Comparison of ENCODE assay signal across 8 cellular contexts in genomic region chr14:61476737-61477410, GRCh38.
DNase-seq lines count a peak whose midpoint lies in the region; ATAC-seq and TF ChIP-seq lines count a peak whose summit lies in the region.

No MANE protein-coding gene starts in this region.

- H3K36me3 ChIP-seq in tibial nerve: no peaks in the 10 kb centered on the region
- H3K36me3 ChIP-seq in SJCRH30: no peaks in the 10 kb centered on the region

- TF ChIP-seq POLR2A in tibial nerve (IDR thresholded peaks at IDR 0.05): peak in 1 of 2 donors; percentile 22

- H3K27me3 ChIP-seq in tibial nerve (no peaks in the 10 kb centered on the region), SJCRH30 (no peaks in the 10 kb centered on the region)

- TF ChIP-seq CTCF in AG04449 (IDR thresholded peaks at IDR 0.05; ENCODE audit: insufficient read depth, low read length, missing control alignments): no peak
- no peak for TF ChIP-seq CTCF in VCaP (conservative IDR thresholded peaks at IDR 0.05)
- no peak for TF ChIP-seq CTCF in tibial nerve (IDR thresholded peaks at IDR 0.05)

- H3K27ac Mint-ChIP-seq in dendritic cell treated with granulocyte-macrophage colony-stimulating factor and Interleukin-4, amounts not matched to agents 40 ng/mL and 50 ng/mL, for 4 days: peak overlapping the region; percentile 79

- peak overlapping the region; percentile 37 for H3K4me3 Mint-ChIP-seq in dendritic cell treated with granulocyte-macrophage colony-stimulating factor and Interleukin-4, amounts not matched to agents 40 ng/mL and 50 ng/mL, for 4 days

- no peaks in the 10 kb centered on the region for H3K9me3 ChIP-seq in tibial nerve
- H3K9me3 ChIP-seq in SJCRH30 (replicated peaks): no peaks in the 10 kb centered on the region

- ATAC-seq in HG03354 (IDR thresholded peaks at IDR 0.05; ENCODE audit: poor library complexity, severe bottlenecking, unreplicated experiment): peak; percentile 35

- intact Hi-C loops in dendritic cell treated with granulocyte-macrophage colony-stimulating factor and Interleukin-4, amounts not matched to agents 40 ng/mL and 50 ng/mL, for 4 days (cut with micrococcal nuclease): loop anchor here (5.0 kb wide), 2 partner anchors 50 to 75 kb away; no protein-coding TSS in a partner anchor

- POLR2A ChIA-PET in AG04449 (lab: Yijun Ruan, JAX): no interaction called here

- no peaks in the 10 kb centered on the region for H3K9me3 Mint-ChIP-seq in dendritic cell treated with granulocyte-macrophage colony-stimulating factor and Interleukin-4, amounts not matched to agents 40 ng/mL and 50 ng/mL, for 4 days

- peaks cover 0 to 54% (median 40%) of the 10 kb centered on the region in 4 donors for H3K4me1 ChIP-seq in tibial nerve
- peaks cover 7% of the 10 kb centered on the region for H3K4me1 ChIP-seq in SJCRH30

- no peaks in the 10 kb centered on the region for H3K27me3 Mint-ChIP-seq in dendritic cell treated with granulocyte-macrophage colony-stimulating factor and Interleukin-4, amounts not matched to agents 40 ng/mL and 50 ng/mL, for 4 days

- DNase-seq in AG04449 (ENCODE audit: low read depth, low spot score) (peak; percentile 73), mucosa of gallbladder (ENCODE audit: low spot score) (peak; percentile 82), tibial nerve (ENCODE audit: low spot score in 2 of 2) (peak in 1 of 2 donors; percentile 82), iPS-NIHi7 (ENCODE audit: extremely low spot score) (no peak), SJCRH30 (no peak)

- CTCF ChIA-PET in AG04449 (lab: Yijun Ruan, JAX): interaction anchor here (0.6 to 8.5 kb wide), 23 partner anchors 7 to 361 kb away, joined by 3 to 108 read pairs (median 7); no protein-coding TSS in a partner anchor

- H3K27ac ChIP-seq in VCaP (peak overlapping the region; percentile 7; the same call in 1 of the 2 replicates), tibial nerve (peak overlapping the region; percentile 64 to 92 (median 88)), SJCRH30 (no peak overlapping the region)

- H3K4me3 ChIP-seq in AG04449 (ENCODE audit: low read depth, low read length) (no peak overlapping the region), tibial nerve (peak overlapping the region in 1 of 4 donors; percentile 13), SJCRH30 (no peak overlapping the region)

- no peaks in the 10 kb centered on the region for H3K36me3 Mint-ChIP-seq in dendritic cell treated with granulocyte-macrophage colony-stimulating factor and Interleukin-4, amounts not matched to agents 40 ng/mL and 50 ng/mL, for 4 days (ENCODE audit: low read depth)

- 6 to 8% methylated on average over 6 of the region's 6 CpGs for WGBS in tibial nerve, 2 donors

- H3K4me1 Mint-ChIP-seq in dendritic cell treated with granulocyte-macrophage colony-stimulating factor and Interleukin-4, amounts not matched to agents 40 ng/mL and 50 ng/mL, for 4 days (ENCODE audit: low read depth): peaks cover 65% of the 10 kb centered on the region

- TF ChIP-seq EP300 in tibial nerve (IDR thresholded peaks at IDR 0.05): peak; percentile 99 to 100

Comparison
In these comparisons a context has a peak if more than half of its experiments do, and no peak if none do; other contexts are left out.
1. DNase-seq: peak in AG04449 (single experiment) and mucosa of gallbladder (single experiment); none in iPS-NIHi7 (single experiment) and SJCRH30 (0 of 2).